ENCODE assay signal across 1 cellular context in the genomic region with DNA sequence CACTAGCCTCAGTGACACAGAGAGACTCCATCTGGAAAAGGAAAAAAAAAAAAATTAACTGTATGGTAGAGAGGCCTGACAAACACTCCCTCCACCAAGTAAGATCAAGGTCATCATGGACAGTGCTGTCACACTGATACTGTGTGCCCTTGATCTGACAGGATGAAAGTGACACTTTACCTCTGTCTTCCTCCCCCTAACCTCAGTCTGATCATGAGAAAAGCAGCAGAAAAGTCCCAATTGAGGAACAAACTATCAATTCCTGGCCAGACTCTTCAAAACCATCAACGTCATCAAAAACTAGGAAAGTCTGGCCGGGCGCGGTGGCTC.
TF ChIP-seq lines count a peak whose summit lies in the region.

No MANE protein-coding gene starts in this region.

TF ChIP-seq in GM12878, 131 proteins besides CTCF, POLR2A, EP300 and RAD21 (continued from another document and continues in another):
- no peak for TF ChIP-seq RELB (IDR thresholded peaks at IDR 0.05; ENCODE audit: low read depth)
- TF ChIP-seq IRF3 (IDR thresholded peaks at IDR 0.05): no peak
- TF ChIP-seq FOXM1 (IDR thresholded peaks at IDR 0.05; ENCODE audit: low read depth, low read length): no peak
- TF ChIP-seq, protein P1, sequence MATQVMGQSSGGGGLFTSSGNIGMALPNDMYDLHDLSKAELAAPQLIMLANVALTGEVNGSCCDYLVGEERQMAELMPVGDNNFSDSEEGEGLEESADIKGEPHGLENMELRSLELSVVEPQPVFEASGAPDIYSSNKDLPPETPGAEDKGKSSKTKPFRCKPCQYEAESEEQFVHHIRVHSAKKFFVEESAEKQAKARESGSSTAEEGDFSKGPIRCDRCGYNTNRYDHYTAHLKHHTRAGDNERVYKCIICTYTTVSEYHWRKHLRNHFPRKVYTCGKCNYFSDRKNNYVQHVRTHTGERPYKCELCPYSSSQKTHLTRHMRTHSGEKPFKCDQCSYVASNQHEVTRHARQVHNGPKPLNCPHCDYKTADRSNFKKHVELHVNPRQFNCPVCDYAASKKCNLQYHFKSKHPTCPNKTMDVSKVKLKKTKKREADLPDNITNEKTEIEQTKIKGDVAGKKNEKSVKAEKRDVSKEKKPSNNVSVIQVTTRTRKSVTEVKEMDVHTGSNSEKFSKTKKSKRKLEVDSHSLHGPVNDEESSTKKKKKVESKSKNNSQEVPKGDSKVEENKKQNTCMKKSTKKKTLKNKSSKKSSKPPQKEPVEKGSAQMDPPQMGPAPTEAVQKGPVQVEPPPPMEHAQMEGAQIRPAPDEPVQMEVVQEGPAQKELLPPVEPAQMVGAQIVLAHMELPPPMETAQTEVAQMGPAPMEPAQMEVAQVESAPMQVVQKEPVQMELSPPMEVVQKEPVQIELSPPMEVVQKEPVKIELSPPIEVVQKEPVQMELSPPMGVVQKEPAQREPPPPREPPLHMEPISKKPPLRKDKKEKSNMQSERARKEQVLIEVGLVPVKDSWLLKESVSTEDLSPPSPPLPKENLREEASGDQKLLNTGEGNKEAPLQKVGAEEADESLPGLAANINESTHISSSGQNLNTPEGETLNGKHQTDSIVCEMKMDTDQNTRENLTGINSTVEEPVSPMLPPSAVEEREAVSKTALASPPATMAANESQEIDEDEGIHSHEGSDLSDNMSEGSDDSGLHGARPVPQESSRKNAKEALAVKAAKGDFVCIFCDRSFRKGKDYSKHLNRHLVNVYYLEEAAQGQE (IDR thresholded peaks at IDR 0.05; ENCODE audit: low read depth, low read length): no peak
- TF ChIP-seq, protein P2, sequence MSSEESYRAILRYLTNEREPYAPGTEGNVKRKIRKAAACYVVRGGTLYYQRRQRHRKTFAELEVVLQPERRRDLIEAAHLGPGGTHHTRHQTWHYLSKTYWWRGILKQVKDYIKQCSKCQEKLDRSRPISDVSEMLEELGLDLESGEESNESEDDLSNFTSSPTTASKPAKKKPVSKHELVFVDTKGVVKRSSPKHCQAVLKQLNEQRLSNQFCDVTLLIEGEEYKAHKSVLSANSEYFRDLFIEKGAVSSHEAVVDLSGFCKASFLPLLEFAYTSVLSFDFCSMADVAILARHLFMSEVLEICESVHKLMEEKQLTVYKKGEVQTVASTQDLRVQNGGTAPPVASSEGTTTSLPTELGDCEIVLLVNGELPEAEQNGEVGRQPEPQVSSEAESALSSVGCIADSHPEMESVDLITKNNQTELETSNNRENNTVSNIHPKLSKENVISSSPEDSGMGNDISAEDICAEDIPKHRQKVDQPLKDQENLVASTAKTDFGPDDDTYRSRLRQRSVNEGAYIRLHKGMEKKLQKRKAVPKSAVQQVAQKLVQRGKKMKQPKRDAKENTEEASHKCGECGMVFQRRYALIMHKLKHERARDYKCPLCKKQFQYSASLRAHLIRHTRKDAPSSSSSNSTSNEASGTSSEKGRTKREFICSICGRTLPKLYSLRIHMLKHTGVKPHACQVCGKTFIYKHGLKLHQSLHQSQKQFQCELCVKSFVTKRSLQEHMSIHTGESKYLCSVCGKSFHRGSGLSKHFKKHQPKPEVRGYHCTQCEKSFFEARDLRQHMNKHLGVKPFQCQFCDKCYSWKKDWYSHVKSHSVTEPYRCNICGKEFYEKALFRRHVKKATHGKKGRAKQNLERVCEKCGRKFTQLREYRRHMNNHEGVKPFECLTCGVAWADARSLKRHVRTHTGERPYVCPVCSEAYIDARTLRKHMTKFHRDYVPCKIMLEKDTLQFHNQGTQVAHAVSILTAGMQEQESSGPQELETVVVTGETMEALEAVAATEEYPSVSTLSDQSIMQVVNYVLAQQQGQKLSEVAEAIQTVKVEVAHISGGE (CRISPR knock-in tag; IDR thresholded peaks at IDR 0.05): no peak
- TF ChIP-seq, protein P3, sequence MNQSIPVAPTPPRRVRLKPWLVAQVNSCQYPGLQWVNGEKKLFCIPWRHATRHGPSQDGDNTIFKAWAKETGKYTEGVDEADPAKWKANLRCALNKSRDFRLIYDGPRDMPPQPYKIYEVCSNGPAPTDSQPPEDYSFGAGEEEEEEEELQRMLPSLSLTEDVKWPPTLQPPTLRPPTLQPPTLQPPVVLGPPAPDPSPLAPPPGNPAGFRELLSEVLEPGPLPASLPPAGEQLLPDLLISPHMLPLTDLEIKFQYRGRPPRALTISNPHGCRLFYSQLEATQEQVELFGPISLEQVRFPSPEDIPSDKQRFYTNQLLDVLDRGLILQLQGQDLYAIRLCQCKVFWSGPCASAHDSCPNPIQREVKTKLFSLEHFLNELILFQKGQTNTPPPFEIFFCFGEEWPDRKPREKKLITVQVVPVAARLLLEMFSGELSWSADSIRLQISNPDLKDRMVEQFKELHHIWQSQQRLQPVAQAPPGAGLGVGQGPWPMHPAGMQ (IDR thresholded peaks at IDR 0.05; ENCODE audit: borderline replicate concordance): no peak
- no peak for TF ChIP-seq LARP7 (IDR thresholded peaks at IDR 0.05)
- TF ChIP-seq, protein P4, sequence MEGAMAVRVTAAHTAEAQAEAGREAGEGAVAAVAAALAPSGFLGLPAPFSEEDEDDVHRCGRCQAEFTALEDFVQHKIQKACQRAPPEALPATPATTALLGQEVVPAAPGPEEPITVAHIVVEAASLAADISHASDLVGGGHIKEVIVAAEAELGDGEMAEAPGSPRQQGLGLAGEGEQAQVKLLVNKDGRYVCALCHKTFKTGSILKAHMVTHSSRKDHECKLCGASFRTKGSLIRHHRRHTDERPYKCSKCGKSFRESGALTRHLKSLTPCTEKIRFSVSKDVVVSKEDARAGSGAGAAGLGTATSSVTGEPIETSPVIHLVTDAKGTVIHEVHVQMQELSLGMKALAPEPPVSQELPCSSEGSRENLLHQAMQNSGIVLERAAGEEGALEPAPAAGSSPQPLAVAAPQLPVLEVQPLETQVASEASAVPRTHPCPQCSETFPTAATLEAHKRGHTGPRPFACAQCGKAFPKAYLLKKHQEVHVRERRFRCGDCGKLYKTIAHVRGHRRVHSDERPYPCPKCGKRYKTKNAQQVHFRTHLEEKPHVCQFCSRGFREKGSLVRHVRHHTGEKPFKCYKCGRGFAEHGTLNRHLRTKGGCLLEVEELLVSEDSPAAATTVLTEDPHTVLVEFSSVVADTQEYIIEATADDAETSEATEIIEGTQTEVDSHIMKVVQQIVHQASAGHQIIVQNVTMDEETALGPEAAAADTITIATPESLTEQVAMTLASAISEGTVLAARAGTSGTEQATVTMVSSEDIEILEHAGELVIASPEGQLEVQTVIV (IDR thresholded peaks at IDR 0.05; ENCODE audit: borderline replicate concordance, partially characterized antibody): no peak
- TF ChIP-seq IKZF1 (conservative IDR thresholded peaks at IDR 0.05): peak; percentile 58
- no peak for TF ChIP-seq TCF3 (IDR thresholded peaks at IDR 0.05; ENCODE audit: borderline replicate concordance, insufficient read depth, low read depth, low read length)
- no peak for TF ChIP-seq SRF (IDR thresholded peaks at IDR 0.05; ENCODE audit: low read depth in 2 of 2, low read length in 2 of 2)
- TF ChIP-seq NR2C2 (IDR thresholded peaks at IDR 0.05; ENCODE audit: borderline replicate concordance, control insufficient read depth, insufficient read length, low read depth): no peak
- TF ChIP-seq, protein P5, sequence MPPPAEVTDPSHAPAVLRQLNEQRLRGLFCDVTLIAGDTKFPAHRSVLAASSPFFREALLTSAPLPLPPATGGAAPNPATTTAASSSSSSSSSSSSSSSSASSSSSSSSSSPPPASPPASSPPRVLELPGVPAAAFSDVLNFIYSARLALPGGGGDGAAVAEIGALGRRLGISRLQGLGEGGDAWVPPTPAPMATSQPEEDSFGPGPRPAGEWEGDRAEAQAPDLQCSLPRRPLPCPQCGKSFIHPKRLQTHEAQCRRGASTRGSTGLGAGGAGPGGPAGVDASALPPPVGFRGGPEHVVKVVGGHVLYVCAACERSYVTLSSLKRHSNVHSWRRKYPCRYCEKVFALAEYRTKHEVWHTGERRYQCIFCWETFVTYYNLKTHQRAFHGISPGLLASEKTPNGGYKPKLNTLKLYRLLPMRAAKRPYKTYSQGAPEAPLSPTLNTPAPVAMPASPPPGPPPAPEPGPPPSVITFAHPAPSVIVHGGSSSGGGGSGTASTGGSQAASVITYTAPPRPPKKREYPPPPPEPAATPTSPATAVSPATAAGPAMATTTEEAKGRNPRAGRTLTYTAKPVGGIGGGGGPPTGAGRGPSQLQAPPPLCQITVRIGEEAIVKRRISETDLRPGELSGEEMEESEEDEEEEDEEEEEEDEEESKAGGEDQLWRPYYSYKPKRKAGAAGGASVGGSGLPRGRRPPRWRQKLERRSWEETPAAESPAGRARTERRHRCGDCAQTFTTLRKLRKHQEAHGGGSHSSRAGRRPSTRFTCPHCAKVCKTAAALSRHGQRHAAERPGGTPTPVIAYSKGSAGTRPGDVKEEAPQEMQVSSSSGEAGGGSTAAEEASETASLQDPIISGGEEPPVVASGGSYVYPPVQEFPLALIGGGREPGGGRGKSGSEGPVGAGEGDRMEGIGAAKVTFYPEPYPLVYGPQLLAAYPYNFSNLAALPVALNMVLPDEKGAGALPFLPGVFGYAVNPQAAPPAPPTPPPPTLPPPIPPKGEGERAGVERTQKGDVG (CRISPR knock-in tag; IDR thresholded peaks at IDR 0.05): no peak
- no peak for TF ChIP-seq TBL1XR1 (IDR thresholded peaks at IDR 0.05; ENCODE audit: low read depth, low read length)
- no peak for TF ChIP-seq NFXL1 (IDR thresholded peaks at IDR 0.05; ENCODE audit: borderline replicate concordance)
- no peak for TF ChIP-seq YBX1 (IDR thresholded peaks at IDR 0.05)
- no peak for TF ChIP-seq TCF7 (IDR thresholded peaks at IDR 0.05; ENCODE audit: borderline replicate concordance)
- TF ChIP-seq HDAC6 (IDR thresholded peaks at IDR 0.05; ENCODE audit: unreplicated experiment): no peak
- no peak for TF ChIP-seq EED (IDR thresholded peaks at IDR 0.05; ENCODE audit: low read depth)
- TF ChIP-seq ZNF384 (IDR thresholded peaks at IDR 0.05; ENCODE audit: borderline replicate concordance, low read depth, low read length): no peak
- TF ChIP-seq, protein P6, sequence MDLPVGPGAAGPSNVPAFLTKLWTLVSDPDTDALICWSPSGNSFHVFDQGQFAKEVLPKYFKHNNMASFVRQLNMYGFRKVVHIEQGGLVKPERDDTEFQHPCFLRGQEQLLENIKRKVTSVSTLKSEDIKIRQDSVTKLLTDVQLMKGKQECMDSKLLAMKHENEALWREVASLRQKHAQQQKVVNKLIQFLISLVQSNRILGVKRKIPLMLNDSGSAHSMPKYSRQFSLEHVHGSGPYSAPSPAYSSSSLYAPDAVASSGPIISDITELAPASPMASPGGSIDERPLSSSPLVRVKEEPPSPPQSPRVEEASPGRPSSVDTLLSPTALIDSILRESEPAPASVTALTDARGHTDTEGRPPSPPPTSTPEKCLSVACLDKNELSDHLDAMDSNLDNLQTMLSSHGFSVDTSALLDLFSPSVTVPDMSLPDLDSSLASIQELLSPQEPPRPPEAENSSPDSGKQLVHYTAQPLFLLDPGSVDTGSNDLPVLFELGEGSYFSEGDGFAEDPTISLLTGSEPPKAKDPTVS (IDR thresholded peaks at IDR 0.05; ENCODE audit: low read depth, low read length): no peak
- no peak for TF ChIP-seq E2F8 (IDR thresholded peaks at IDR 0.05; ENCODE audit: low read depth, partially characterized antibody)
- no peak for TF ChIP-seq ZNF207 (IDR thresholded peaks at IDR 0.05; ENCODE audit: borderline replicate concordance)
- no peak for TF ChIP-seq SMAD1 (IDR thresholded peaks at IDR 0.05; ENCODE audit: low read depth, partially characterized antibody)
- TF ChIP-seq SMAD5 (IDR thresholded peaks at IDR 0.05; ENCODE audit: low read depth): no peak
- no peak for TF ChIP-seq RCOR1 (conservative IDR thresholded peaks at IDR 0.05; ENCODE audit: low read depth, low read length)
- TF ChIP-seq WRNIP1 (IDR thresholded peaks at IDR 0.05; ENCODE audit: borderline replicate concordance, low read depth, low read length): no peak
- TF ChIP-seq, protein P7, sequence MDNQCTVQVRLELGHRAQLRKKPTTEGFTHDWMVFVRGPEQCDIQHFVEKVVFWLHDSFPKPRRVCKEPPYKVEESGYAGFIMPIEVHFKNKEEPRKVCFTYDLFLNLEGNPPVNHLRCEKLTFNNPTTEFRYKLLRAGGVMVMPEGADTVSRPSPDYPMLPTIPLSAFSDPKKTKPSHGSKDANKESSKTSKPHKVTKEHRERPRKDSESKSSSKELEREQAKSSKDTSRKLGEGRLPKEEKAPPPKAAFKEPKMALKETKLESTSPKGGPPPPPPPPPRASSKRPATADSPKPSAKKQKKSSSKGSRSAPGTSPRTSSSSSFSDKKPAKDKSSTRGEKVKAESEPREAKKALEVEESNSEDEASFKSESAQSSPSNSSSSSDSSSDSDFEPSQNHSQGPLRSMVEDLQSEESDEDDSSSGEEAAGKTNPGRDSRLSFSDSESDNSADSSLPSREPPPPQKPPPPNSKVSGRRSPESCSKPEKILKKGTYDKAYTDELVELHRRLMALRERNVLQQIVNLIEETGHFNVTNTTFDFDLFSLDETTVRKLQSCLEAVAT (IDR thresholded peaks at IDR 0.05): 0 out of 2 replicates have a peak, but pooled peaks have one; percentile 49
- TF ChIP-seq POLR2AphosphoS2 (IDR thresholded peaks at IDR 0.05; ENCODE audit: low read depth, low read length): no peak
